In the genomic region with DNA sequence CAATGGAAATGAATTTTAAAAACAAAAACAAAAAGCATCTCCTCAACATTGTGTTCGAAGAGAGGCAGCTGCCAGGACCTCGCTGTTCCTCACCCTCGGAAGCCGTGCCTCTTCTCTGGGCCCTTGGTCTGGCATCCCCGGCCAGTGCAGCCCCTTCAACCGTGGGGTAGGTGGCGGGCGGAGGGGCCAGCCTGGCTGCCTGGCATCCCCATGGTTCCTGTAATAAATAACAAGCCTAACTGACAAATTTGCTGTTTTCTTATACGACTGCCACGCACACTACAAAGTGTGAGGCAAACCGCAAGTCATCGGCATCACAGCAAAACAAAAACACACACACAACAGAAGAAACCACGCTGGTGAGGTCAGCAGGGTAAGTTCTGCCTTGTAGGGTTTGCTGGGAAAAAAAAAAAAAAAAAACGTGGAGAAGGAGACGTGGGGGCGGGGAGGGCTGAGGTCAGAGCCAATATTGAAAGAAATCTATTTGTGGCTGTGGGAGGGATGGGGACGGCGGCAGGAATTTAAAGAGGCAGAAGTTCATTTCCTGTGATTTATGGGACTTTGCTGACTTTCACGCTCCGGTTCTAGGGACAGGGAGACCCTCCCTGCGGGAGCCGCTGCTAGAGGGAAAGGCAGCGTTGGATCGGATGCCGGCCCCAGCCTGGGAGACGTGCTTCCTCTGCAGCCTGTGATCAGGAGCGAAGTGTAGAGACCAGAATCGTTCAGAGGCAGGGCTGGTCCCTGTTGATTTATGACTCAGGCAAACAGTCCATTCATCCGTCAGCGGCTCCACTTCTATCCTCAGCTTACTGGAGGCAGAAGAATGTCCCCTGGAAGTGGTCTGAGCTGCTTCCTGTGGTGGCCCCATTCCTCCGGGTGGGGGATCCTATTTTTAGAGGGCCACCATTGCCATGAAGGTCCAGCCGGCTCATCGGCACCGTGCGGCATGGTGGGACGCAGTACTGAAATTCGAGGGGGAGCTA, we compare ENCODE assay signal across 9 cellular contexts.
DNase-seq lines count a peak whose midpoint lies in the region; ATAC-seq and TF ChIP-seq lines count a peak whose summit lies in the region.
"Had no signal": no experiment of that assay in that cellular context is flagged by ENCODE, and none has a peak within 500 bp of the region (broad histone marks: within the 10 kb centered on the region; RNA-seq: fewer than 3 reads in every experiment).

No MANE protein-coding gene starts in this region.

- no peaks in the 10 kb centered on the region for H3K36me3 ChIP-seq in SJCRH30
- no peaks in the 10 kb centered on the region for H3K36me3 ChIP-seq in fibroblast of lung (ENCODE audit: control insufficient read depth, insufficient read depth, low read length)

- no peak for ATAC-seq in activated CD4-positive, CD25-positive, alpha-beta regulatory T cell treated with anti-CD3 and anti-CD28 coated beads, Interleukin-2, amount 50 U/mL, for 24 hours
- no peak for ATAC-seq in HG03457 (IDR thresholded peaks at IDR 0.05; ENCODE audit: unreplicated experiment)

- peak overlapping the region; percentile 91 for H3K27ac ChIP-seq in SJCRH30
- H3K27ac ChIP-seq in fibroblast of lung (ENCODE audit: insufficient read depth, low read length) = peak overlapping the region; percentile 81

- H3K4me2 ChIP-seq in fibroblast of lung (ENCODE audit: extremely low read depth, insufficient read depth, low read length) = peak overlapping the region; percentile 89

- H3K79me2 ChIP-seq in fibroblast of lung (ENCODE audit: control insufficient read depth, insufficient read depth, low read length) = no peaks in the 10 kb centered on the region

- H2AFZ ChIP-seq in fibroblast of lung (ENCODE audit: low read length) = peak overlapping the region; percentile 81

- DNase-seq in EH (ENCODE audit: low read depth) (peak; percentile 97), SJCRH30 (peak; percentile 79 to 82), fibroblast of lung (ENCODE audit: low read depth in 2 of 2) (peak; percentile 74 to 94), non-pigmented ciliary epithelial cell (ENCODE audit: low read depth) (peak; percentile 79), RPMI8226 (no peak), posterior cingulate gyrus (no peak)
- DNase-seq: GOT3 had no signal

- H3K9me3 ChIP-seq in SJCRH30 (replicated peaks) (no peaks in the 10 kb centered on the region), fibroblast of lung (ENCODE audit: control insufficient read depth, insufficient read depth, low read depth, low read length) (no peaks in the 10 kb centered on the region)

- no peaks in the 10 kb centered on the region for H3K27me3 ChIP-seq in SJCRH30
- no peaks in the 10 kb centered on the region for H3K27me3 ChIP-seq in fibroblast of lung (ENCODE audit: control insufficient read depth, insufficient read depth, low read length)

- intact Hi-C loops in posterior cingulate gyrus (cut with DNase I) = no loop called here

- peak overlapping the region; percentile 60 for H3K9ac ChIP-seq in fibroblast of lung (ENCODE audit: insufficient read depth, low read length)

- no peak for TF ChIP-seq CTCF in fibroblast of lung (conservative IDR thresholded peaks at IDR 0.05 in 1 of 2, IDR thresholded peaks at IDR 0.05 in 1 of 2; ENCODE audit: low read depth in 1 of 2, low read length in 2 of 2)

- H3K4me3 ChIP-seq in SJCRH30 = peak overlapping the region; percentile 57
- peak overlapping the region; percentile 29 to 57 (median 48) for H3K4me3 ChIP-seq in fibroblast of lung (replicated peaks in 1 of 4; ENCODE audit: control extremely low read depth in 1 of 4, insufficient read depth in 1 of 4, low read depth in 3 of 4, low read length in 4 of 4)

- no peaks in the 10 kb centered on the region for H4K20me1 ChIP-seq in fibroblast of lung (ENCODE audit: control insufficient read depth, extremely low read depth, insufficient read depth, low read length)

- peaks cover 8% of the 10 kb centered on the region for H3K4me1 ChIP-seq in SJCRH30
- peaks cover 4% of the 10 kb centered on the region for H3K4me1 ChIP-seq in fibroblast of lung (ENCODE audit: control insufficient read depth, extremely low read depth, insufficient read depth, low read length)

Comparison
In these comparisons a context has a peak if more than half of its experiments do, and no peak if none do; other contexts are left out.
1. DNase-seq: peak in EH (single experiment), SJCRH30 (2 of 2), fibroblast of lung (2 of 2) and non-pigmented ciliary epithelial cell (single experiment); none in RPMI8226 (single experiment) and posterior cingulate gyrus (0 of 10).